In genomic region chr3:138440137-138440536, GRCh38 we compare ENCODE assay signal across 14 cellular contexts. TPM values are rescaled to one million over a fixed set of nuclear protein-coding genes. Genes with fewer than 3 reads are reported as not detected.
DNase-seq lines count a peak whose midpoint lies in the region; ATAC-seq and TF ChIP-seq lines count a peak whose summit lies in the region.
"Had no signal": no experiment of that assay in that cellular context is flagged by ENCODE, and none has a peak within 500 bp of the region (broad histone marks: within the 10 kb centered on the region; RNA-seq: fewer than 3 reads in every experiment).

No MANE protein-coding gene starts in this region.

- no peaks in the 10 kb centered on the region for H3K36me3 ChIP-seq in gastrocnemius medialis
- H3K36me3 ChIP-seq: ascending aorta had no signal

- H3K27ac ChIP-seq in gastrocnemius medialis: no peak overlapping the region
- H3K27ac ChIP-seq: ascending aorta had no signal

- intact Hi-C loops in gastrocnemius medialis (cut with DNase I; ENCODE audit: low total_unique reads): no loop called here

- in situ Hi-C loops in gastrocnemius medialis (cut with MboI; ENCODE audit: low sequenced_read_pairs in 4 of 4): no loop called here

- ATAC-seq in HG03521 (IDR thresholded peaks at IDR 0.05; ENCODE audit: unreplicated experiment) (no peak), gastrocnemius medialis (no peak), GM19328 (IDR thresholded peaks at IDR 0.05; ENCODE audit: unreplicated experiment) (no peak)
- ATAC-seq: activated CD4-positive, alpha-beta T cell treated with anti-CD3 and anti-CD28 coated beads for 36 hours; activated T-cell treated with anti-CD3 and anti-CD28 coated beads, Interleukin-2, amount 50 U/mL, for 72 hours had no signal

- TF ChIP-seq CTCF in gastrocnemius medialis (IDR thresholded peaks at IDR 0.05 in 4 of 5, conservative IDR thresholded peaks at IDR 0.05 in 1 of 5): no peak

- H3K9me3 ChIP-seq in gastrocnemius medialis: no peaks in the 10 kb centered on the region
- H3K9me3 ChIP-seq: ascending aorta had no signal

- peaks cover 0 to 5% (median 2%) of the 10 kb centered on the region in 3 donors for H3K27me3 ChIP-seq in gastrocnemius medialis
- H3K27me3 ChIP-seq: ascending aorta had no signal

- TF ChIP-seq POLR2A in gastrocnemius medialis (IDR thresholded peaks at IDR 0.05): no peak

- H3K4me3 ChIP-seq in gastrocnemius medialis: no peak overlapping the region
- H3K4me3 ChIP-seq: ascending aorta had no signal

- DNase-seq in DMS79 treated with DMSO at 0.1 percent for 48 hours (lab: John Stamatoyannopoulos, UW) (peak; percentile 98), NCI-H1092 treated with DMSO at 0.1 percent for 48 hours (lab: John Stamatoyannopoulos, UW) (peak; percentile 83), SKM-1 treated with dmso at 0.1 percent for 144 hours (lab: John Stamatoyannopoulos, UW; ENCODE audit: unreplicated experiment) (peak; percentile 26), kidney tubule cell (ENCODE audit: low spot score) (peak; percentile 51), gastrocnemius medialis (no peak), GOT3 (lab: John Stamatoyannopoulos, UW) (no peak)
- DNase-seq: activated CD4-positive, alpha-beta T cell treated with anti-CD3 and anti-CD28 coated beads for 36 hours; activated T-cell treated with anti-CD3 and anti-CD28 coated beads, Interleukin-2, amount 50 U/mL, for 72 hours; NCI-H524; occipital lobe had no signal

- peaks cover 0 to 7% of the 10 kb centered on the region in 2 donors for H3K4me1 ChIP-seq in gastrocnemius medialis

RNA-seq across cellular contexts. Expression of gene ESYT3, which starts 5.7 kb away (rescaled TPM):
- total RNA-seq in gastrocnemius medialis: 1 to 10 TPM in 1 of 4 donors, under 1 TPM in 3; 0.20 to 2.3 (median 0.77) TPM
- total RNA-seq: ascending aorta, lung microvascular endothelial cell had no signal

Comparison
In these comparisons a context has a peak if more than half of its experiments do, and no peak if none do; other contexts are left out.
1. DNase-seq: peak in DMS79 treated with DMSO at 0.1 percent for 48 hours (single experiment), NCI-H1092 treated with DMSO at 0.1 percent for 48 hours (single experiment), SKM-1 treated with dmso at 0.1 percent for 144 hours (single experiment) and kidney tubule cell (single experiment); none in gastrocnemius medialis (0 of 2) and GOT3 (single experiment).